16 cellular contexts compared by ENCODE assay signal in genomic region chr3:155243512-155243921, GRCh38. TPM values are rescaled to one million over a fixed set of nuclear protein-coding genes. Genes with fewer than 3 reads are reported as not detected.
A peak's percentile ranks its signal among the peaks of the same experiment; 100 is the strongest.
DNase-seq lines count a peak whose midpoint lies in the region; ATAC-seq and TF ChIP-seq lines count a peak whose summit lies in the region.
"Had no signal": no experiment of that assay in that cellular context is flagged by ENCODE, and none has a peak within 500 bp of the region (broad histone marks: within the 10 kb centered on the region; RNA-seq: fewer than 3 reads in every experiment).

No MANE protein-coding gene starts in this region.

- WGBS in psoas muscle, 3 donors = 67 to 82% (median 74%) methylated on average over 2 of the region's 2 CpGs

- no peaks in the 10 kb centered on the region for H3K36me3 ChIP-seq in psoas muscle (ENCODE audit: insufficient read depth in 1 of 2, low read depth in 1 of 2)

- H3K4me3 ChIP-seq in psoas muscle = no peak overlapping the region
- H3K4me3 ChIP-seq: lung had no signal

- no peaks in the 10 kb centered on the region for H3K27me3 ChIP-seq in psoas muscle (ENCODE audit: insufficient read depth in 3 of 3, low read length in 2 of 3)

- H3K36me3 Mint-ChIP-seq in WTC11 = peaks cover 36% of the 10 kb centered on the region
- H3K36me3 Mint-ChIP-seq: natural killer cell treated with Interleukin-12 subunit alpha and Interleukin-12 subunit beta and Interleukin-15 and Interleukin-18, amount 100 ng/mL, for 72 hours had no signal

- H3K4me3 Mint-ChIP-seq in WTC11 = no peak overlapping the region
- H3K4me3 Mint-ChIP-seq: activated CD4-positive, alpha-beta T cell treated with anti-CD3 and anti-CD28 coated beads, Interleukin-2, amount 10 ng/mL, durations not matched to agents 7 days and 5 days; activated T-cell treated with anti-CD3 and anti-CD28 coated beads, Interleukin-2, amount 50 U/mL, for 4 hours; natural killer cell treated with Interleukin-12 subunit alpha and Interleukin-12 subunit beta and Interleukin-15 and Interleukin-18, amount 100 ng/mL, for 72 hours had no signal

- POLR2A ChIA-PET in WTC11 (lab: Charles Lee) = no interaction called here

- intact Hi-C loops in psoas muscle (cut with DNase I) = loop anchor here in 1 of 2 donors (5.0 kb wide), 1 partner anchor 39 kb away; no protein-coding TSS in a partner anchor

- peak overlapping the region; percentile 13 for H3K27ac ChIP-seq in psoas muscle

- H3K9me3 Mint-ChIP-seq in WTC11 = peaks cover 26% of the 10 kb centered on the region
- H3K9me3 Mint-ChIP-seq: activated CD4-positive, alpha-beta T cell treated with anti-CD3 and anti-CD28 coated beads, Interleukin-2, amount 10 ng/mL, durations not matched to agents 7 days and 5 days; activated T-cell treated with anti-CD3 and anti-CD28 coated beads, Interleukin-2, amount 50 U/mL, for 4 hours had no signal

- ATAC-seq in GM18499 (IDR thresholded peaks at IDR 0.05; ENCODE audit: insufficient read depth, unreplicated experiment) (peak; percentile 59), HG03378 (IDR thresholded peaks at IDR 0.05; ENCODE audit: unreplicated experiment) (peak; percentile 41), WTC11 (no peak), psoas muscle (no peak)
- ATAC-seq: activated T-cell treated with anti-CD3 and anti-CD28 coated beads, Interleukin-2, amount 50 U/mL, for 4 hours; esophagus mucosa; natural killer cell treated with Interleukin-12 subunit alpha and Interleukin-12 subunit beta and Interleukin-15 and Interleukin-18, amount 100 ng/mL, for 72 hours had no signal

- no peak overlapping the region for H3K27ac Mint-ChIP-seq in WTC11
- H3K27ac Mint-ChIP-seq: activated CD4-positive, alpha-beta T cell treated with anti-CD3 and anti-CD28 coated beads, Interleukin-2, amount 10 ng/mL, durations not matched to agents 7 days and 5 days; natural killer cell treated with Interleukin-12 subunit alpha and Interleukin-12 subunit beta and Interleukin-15 and Interleukin-18, amount 100 ng/mL, for 72 hours had no signal

- peaks cover 3% of the 10 kb centered on the region; the same call in 1 of the 2 replicates for H3K27me3 Mint-ChIP-seq in WTC11 (ENCODE audit: low read depth)
- H3K27me3 Mint-ChIP-seq: activated CD4-positive, alpha-beta T cell treated with anti-CD3 and anti-CD28 coated beads, Interleukin-2, amount 10 ng/mL, durations not matched to agents 7 days and 5 days; natural killer cell treated with Interleukin-12 subunit alpha and Interleukin-12 subunit beta and Interleukin-15 and Interleukin-18, amount 100 ng/mL, for 72 hours had no signal

- no peaks in the 10 kb centered on the region for H3K4me1 Mint-ChIP-seq in WTC11
- H3K4me1 Mint-ChIP-seq: activated CD4-positive, alpha-beta T cell treated with anti-CD3 and anti-CD28 coated beads, Interleukin-2, amount 10 ng/mL, durations not matched to agents 7 days and 5 days had no signal

- TF ChIP-seq CTCF in WTC11 (IDR thresholded peaks at IDR 0.05) = no peak
- no peak for TF ChIP-seq CTCF in psoas muscle (IDR thresholded peaks at IDR 0.05)

- CTCF ChIA-PET in WTC11 (lab: Charles Lee) = no interaction called here

- DNase-seq in WTC11 (ENCODE audit: low spot score) (no peak), psoas muscle (no peak), RKO (ENCODE audit: low spot score) (no peak), iPS-NIHi7 (ENCODE audit: extremely low spot score) (no peak)
- no peak for DNase-seq in activated CD4-positive, alpha-beta T cell treated with anti-CD3 and anti-CD28 coated beads for 48 hours
- DNase-seq: activated CD4-positive, alpha-beta T cell treated with anti-CD3 and anti-CD28 coated beads, Interleukin-2, amount 10 ng/mL, durations not matched to agents 7 days and 5 days; activated T-cell treated with anti-CD3 and anti-CD28 coated beads, Interleukin-2, amount 50 U/mL, for 4 hours; amniotic stem cell had no signal

- no peaks in the 10 kb centered on the region for H3K9me3 ChIP-seq in psoas muscle

- peaks cover 14% of the 10 kb centered on the region for H3K4me1 ChIP-seq in psoas muscle

TF ChIP-seq in WTC11, 78 proteins besides CTCF, POLR2A, EP300 and RAD21:
- no peak for TF ChIP-seq GRHL2 (CRISPR knock-in tag; IDR thresholded peaks at IDR 0.05; ENCODE audit: insufficient replicate concordance, severe bottlenecking)
- peak; percentile 90 for TF ChIP-seq ZMAT4 (CRISPR knock-in tag; IDR thresholded peaks at IDR 0.05)

RNA-seq across cellular contexts. Expression of gene STRIT1, which starts 50.0 kb away (rescaled TPM):
- total RNA-seq in WTC11 (2021) (0.33 TPM in 1 of 3 replicates, not detected in the others), psoas muscle (1,000 to 10,000 TPM in 2 of 4 donors, 100 to 1,000 TPM in 2; 714 to 1,417 (median 917) TPM)
- polyA plus RNA-seq in psoas muscle = 1,000 to 10,000 TPM in 2 of 3 donors, 100 to 1,000 TPM in 1; 856 to 1,389 (median 1,075) TPM
- total RNA-seq: activated CD4-positive, alpha-beta T cell treated with anti-CD3 and anti-CD28 coated beads, Interleukin-2, amount 10 ng/mL, durations not matched to agents 7 days and 5 days; activated T-cell treated with anti-CD3 and anti-CD28 coated beads, Interleukin-2, amount 50 U/mL, for 4 hours; Daoy; esophagus mucosa; lung; natural killer cell treated with Interleukin-12 subunit alpha and Interleukin-12 subunit beta and Interleukin-15 and Interleukin-18, amount 100 ng/mL, for 72 hours; temporal lobe had no signal
- polyA plus RNA-seq: BJ, lung had no signal

Comparison
In these comparisons a context has a peak if more than half of its experiments do, and no peak if none do; other contexts are left out.
1. ATAC-seq: peak in GM18499 (single experiment) and HG03378 (single experiment); none in WTC11 (single experiment) and psoas muscle (0 of 4).
2. RNA of gene STRIT1, which starts 50.0 kb away (total RNA-seq): 714 to 1,417 TPM in psoas muscle; 0.33 TPM in WTC11; every median in the first group is over 100 times any median in the second.